In the genomic region with DNA sequence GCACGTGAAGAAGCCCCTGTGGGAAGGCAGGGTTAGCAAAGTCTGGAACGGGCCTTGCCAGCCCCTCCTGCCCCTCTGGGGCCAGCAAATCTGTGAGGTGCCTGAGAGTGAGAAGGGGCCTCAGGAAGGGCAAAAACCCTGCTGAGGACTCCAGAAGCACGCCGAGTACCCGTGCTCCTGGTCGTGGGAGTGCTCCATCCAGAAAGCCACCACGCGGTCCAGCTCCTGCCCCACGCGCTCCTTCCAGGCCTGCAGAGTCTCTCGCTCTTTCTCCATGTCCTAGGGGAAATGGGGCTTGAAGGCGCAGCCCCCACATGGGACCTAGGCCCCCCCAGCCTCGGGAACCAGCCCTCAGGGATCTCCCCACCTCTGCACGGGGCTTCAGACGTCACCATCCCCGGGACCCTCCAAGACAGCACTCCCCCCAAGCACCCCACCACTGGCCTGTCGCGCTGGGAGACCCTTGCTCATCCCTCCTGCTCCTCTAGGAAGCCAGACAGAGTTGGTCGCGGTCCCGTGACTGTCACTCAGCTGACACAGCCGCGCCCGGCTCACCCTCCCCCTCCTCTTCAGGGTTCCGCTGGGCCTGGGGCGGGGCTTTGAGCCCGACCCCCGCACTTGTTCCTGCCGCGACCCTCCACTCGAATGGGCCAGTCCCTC, we compare ENCODE assay signal across 8 cellular contexts. TPM values are rescaled to one million over a fixed set of nuclear protein-coding genes. Genes with fewer than 3 reads are reported as not detected.
DNase-seq lines count a peak whose midpoint lies in the region; ATAC-seq and TF ChIP-seq lines count a peak whose summit lies in the region.

A gene (minus strand): TSS at position 504 of the 660 bp plus-strand sequence. CDS start 33 bp downstream, at position 471.

- peak within 1 kb of the TSS; percentile 79 to 97 for H3K27ac Mint-ChIP-seq in stimulated activated naive CD8-positive, alpha-beta T cell treated with anti-CD3 and anti-CD28 coated beads, Interleukin-15, amount 100 ng/mL, for 72 hours

- peak within 1 kb of the TSS; percentile 47 for H3K4me3 ChIP-seq in BE2C (ENCODE audit: low read depth, low read length)
- H3K4me3 ChIP-seq in ascending aorta, result peak within 1 kb of the TSS; percentile 21 to 48

- H3K27me3 Mint-ChIP-seq in stimulated activated naive CD8-positive, alpha-beta T cell treated with anti-CD3 and anti-CD28 coated beads, Interleukin-15, amount 100 ng/mL, for 72 hours, result no peaks in the 10 kb centered on the region

- H3K27me3 ChIP-seq in BE2C (no peaks in the 10 kb centered on the region), ascending aorta (no peaks in the 10 kb centered on the region)

- H3K9me3 Mint-ChIP-seq in stimulated activated naive CD8-positive, alpha-beta T cell treated with anti-CD3 and anti-CD28 coated beads, Interleukin-15, amount 100 ng/mL, for 72 hours, result no peaks in the 10 kb centered on the region

- DNase-seq in BE2C (peak; percentile 70), NAMALWA (ENCODE audit: low spot score) (peak; percentile 27), ascending aorta (ENCODE audit: low spot score in 2 of 2) (no peak), left lobe of liver (ENCODE audit: low spot score) (no peak), foreskin melanocyte (no peak)
- peak in 1 of 2 donors; percentile 40 for DNase-seq in stimulated activated naive CD8-positive, alpha-beta T cell treated with anti-CD3 and anti-CD28 coated beads, Interleukin-15, amount 100 ng/mL, for 72 hours

- H3K4me1 ChIP-seq in BE2C (no peaks in the 10 kb centered on the region), ascending aorta (no peaks in the 10 kb centered on the region)

- H3K36me3 ChIP-seq in BE2C (peaks cover 5% of the 10 kb centered on the region), ascending aorta (peaks cover 5 to 9% of the 10 kb centered on the region in 2 donors)

- peaks cover 62% of the 10 kb centered on the region for H3K4me1 Mint-ChIP-seq in stimulated activated naive CD8-positive, alpha-beta T cell treated with anti-CD3 and anti-CD28 coated beads, Interleukin-15, amount 100 ng/mL, for 72 hours

- no peak within 1 kb of the TSS for H3K27ac ChIP-seq in ascending aorta

- ATAC-seq in left lobe of liver (peak; percentile 31), HG03045 (IDR thresholded peaks at IDR 0.05; ENCODE audit: unreplicated experiment) (no peak), HG02870 (IDR thresholded peaks at IDR 0.05; ENCODE audit: unreplicated experiment) (no peak)
- ATAC-seq in stimulated activated naive CD8-positive, alpha-beta T cell treated with anti-CD3 and anti-CD28 coated beads, Interleukin-15, amount 100 ng/mL, for 72 hours, result peak; percentile 47

- intact Hi-C loops in ascending aorta (cut with DNase I), result no loop called here

- H3K9me3 ChIP-seq in BE2C, result no peaks in the 10 kb centered on the region
- no peaks in the 10 kb centered on the region for H3K9me3 ChIP-seq in ascending aorta

- TF ChIP-seq CTCF in BE2C (IDR thresholded peaks at IDR 0.05; ENCODE audit: low read depth, low read length), result no peak
- no peak for TF ChIP-seq CTCF in ascending aorta (IDR thresholded peaks at IDR 0.05)

- peak within 1 kb of the TSS; percentile 89 to 96 for H3K4me3 Mint-ChIP-seq in stimulated activated naive CD8-positive, alpha-beta T cell treated with anti-CD3 and anti-CD28 coated beads, Interleukin-15, amount 100 ng/mL, for 72 hours

RNA-seq across cellular contexts. Expression of the gene that starts here (rescaled TPM):
- polyA plus RNA-seq in BE2C (2012; ENCODE audit: insufficient read depth, insufficient read length, low read depth), result 163 TPM
- total RNA-seq in ascending aorta (15.5 TPM), left lobe of liver (5.5 TPM)

Comparison
In these comparisons a context has a peak if more than half of its experiments do, and no peak if none do; other contexts are left out.
1. DNase-seq: peak in BE2C (single experiment) and NAMALWA (single experiment); none in ascending aorta (0 of 2), left lobe of liver (single experiment) and foreskin melanocyte (single experiment).
2. ATAC-seq: peak in left lobe of liver (single experiment) and stimulated activated naive CD8-positive, alpha-beta T cell treated with anti-CD3 and anti-CD28 coated beads, Interleukin-15, amount 100 ng/mL, for 72 hours (single experiment); none in HG03045 (single experiment) and HG02870 (single experiment).